8 cellular contexts compared by ENCODE assay signal in the genomic region with DNA sequence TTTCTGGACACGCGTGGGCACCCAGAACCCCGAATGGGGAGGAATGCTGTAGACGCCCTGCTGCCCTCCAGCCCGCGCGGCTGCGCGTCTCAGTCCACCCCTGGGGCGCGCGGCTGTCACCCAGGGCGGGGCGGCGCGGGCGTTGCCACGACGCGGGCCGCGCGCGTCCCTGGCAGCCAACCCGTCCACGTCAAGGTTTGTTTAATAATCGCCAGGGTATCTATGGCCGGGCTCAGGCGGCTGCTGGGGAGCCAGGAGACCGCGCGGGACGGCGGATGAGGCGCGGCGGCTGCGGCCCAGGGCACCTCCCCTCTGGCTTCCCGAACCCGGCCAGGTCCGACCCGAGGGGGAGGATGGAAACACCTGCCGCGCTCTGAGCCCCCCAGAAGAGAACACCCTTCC. TPM values are rescaled to one million over a fixed set of nuclear protein-coding genes. Genes with fewer than 3 reads are reported as not detected.
DNase-seq lines count a peak whose midpoint lies in the region; ATAC-seq and TF ChIP-seq lines count a peak whose summit lies in the region.

SPATA18 (plus strand) TSS at position 92 of the 402 bp plus-strand sequence. CDS start 401 bp downstream, outside the sequence.

- H3K27me3 ChIP-seq in spleen (replicated peaks in 1 of 7), result peaks cover 0 to 83% (median 23%) of the 10 kb centered on the region in 7 donors

- peaks cover 4 to 23% (median 21%) of the 10 kb centered on the region in 6 donors for H3K4me1 ChIP-seq in spleen

- 0 to 7% (median 2%) methylated on average over 3 to 44 of the region's 44 CpGs for WGBS in spleen, 5 donors

- intact Hi-C loops in spleen (cut with DNase I; ENCODE audit: low total_unique reads), result no loop called here

- ATAC-seq in GM18861 (IDR thresholded peaks at IDR 0.05; ENCODE audit: unreplicated experiment) (peak; percentile 38), HG03108 (IDR thresholded peaks at IDR 0.05; ENCODE audit: unreplicated experiment) (peak; percentile 25)

- peak within 1 kb of the TSS in 4 of 8 donors; percentile 5 to 57 (median 46) for H3K27ac ChIP-seq in spleen

- no peak for TF ChIP-seq CTCF in spleen (IDR thresholded peaks at IDR 0.05 in 8 of 11, conservative IDR thresholded peaks at IDR 0.05 in 3 of 11)

- no peaks in the 10 kb centered on the region for H3K9me3 ChIP-seq in iPS-18c (ENCODE audit: control insufficient read depth, insufficient read depth, low read length)
- no peaks in the 10 kb centered on the region for H3K9me3 ChIP-seq in spleen

- H3K4me3 ChIP-seq in iPS-18c (ENCODE audit: insufficient read depth, low read depth, low read length) (peak within 1 kb of the TSS; percentile 81), spleen (peak within 1 kb of the TSS; percentile 30 to 66 (median 52))

- peak; percentile 76 for DNase-seq in AG08395 (ENCODE audit: low spot score)
- peak; percentile 60 for DNase-seq in astrocyte of the hippocampus (ENCODE audit: low read depth, low spot score)
- DNase-seq in spleen, result peak; percentile 64
- no peak for DNase-seq in NCI-H1694 (lab: John Stamatoyannopoulos, UW)
- no peak for DNase-seq in HuH-7 (ENCODE audit: low spot score)

- H3K36me3 ChIP-seq in spleen, result no peaks in the 10 kb centered on the region

- no peak for TF ChIP-seq POLR2A in spleen (IDR thresholded peaks at IDR 0.05)

RNA-seq across cellular contexts. Expression of gene SPATA18, which starts in this region (rescaled TPM):
- total RNA-seq in spleen, result 1 to 10 TPM in 4 of 7 donors, under 1 TPM in 3; 0.32 to 3.3 (median 1.1) TPM
- under 1 TPM; 0.18 to 0.67 (median 0.42) TPM for polyA plus RNA-seq in spleen

Comparison
In these comparisons a context has a peak if more than half of its experiments do, and no peak if none do; other contexts are left out.
1. DNase-seq: peak in AG08395 (single experiment), astrocyte of the hippocampus (single experiment) and spleen (single experiment); none in NCI-H1694 (single experiment) and HuH-7 (single experiment).